In genomic region chr7:148987010-148987750, GRCh38 we compare ENCODE assay signal across 1 cellular context.
A peak's percentile ranks its signal among the peaks of the same experiment; 100 is the strongest.
TF ChIP-seq lines count a peak whose summit lies in the region.

No MANE protein-coding gene starts in this region.

TF ChIP-seq in K562, 482 proteins besides CTCF, POLR2A, EP300 and RAD21 (continued from another document and continues in another):
- TF ChIP-seq ZBTB40 (IDR thresholded peaks at IDR 0.05) (peak; percentile 90), ZBTB40 (CRISPR knock-in tag; IDR thresholded peaks at IDR 0.05) (no peak), RFX5 (IDR thresholded peaks at IDR 0.05; ENCODE audit: low read depth, low read length) (peak; percentile 85; the same call in 1 of the 2 replicates), C11orf30 (IDR thresholded peaks at IDR 0.05; ENCODE audit: low read depth) (peak; percentile 63; the same call in 1 of the 2 replicates), NR4A1 (CRISPR knock-in tag; IDR thresholded peaks at IDR 0.05) (0 out of 2 replicates have a peak, but pooled peaks have one; percentile 42), NR4A1 (tag; IDR thresholded peaks at IDR 0.05) (no peak), ZC3H11A (IDR thresholded peaks at IDR 0.05; ENCODE audit: low read depth, low read length) (no peak; the same call in 1 of the 2 replicates), TBP (optimal IDR thresholded peaks at IDR 0.05; ENCODE audit: low read depth, low read length) (peak; percentile 99), ELF1 (tag; IDR thresholded peaks at IDR 0.05) (peak; percentile 15; the same call in 1 of the 2 replicates), BACH1 (tag; IDR thresholded peaks at IDR 0.05) (peak; percentile 64; the same call in 1 of the 2 replicates), RCOR1 (IDR thresholded peaks at IDR 0.05; ENCODE audit: borderline replicate concordance in 1 of 2, low read depth in 2 of 2, low read length in 2 of 2) (peak in 1 of 2 experiments; percentile 94; a peak in 2 of 4 replicates), TARDBP (IDR thresholded peaks at IDR 0.05) (peak; percentile 48; the same call in 1 of the 2 replicates), ZBTB12 (CRISPR knock-in tag; IDR thresholded peaks at IDR 0.05) (peak; percentile 66), NCOR1 (IDR thresholded peaks at IDR 0.05) (peak; percentile 50; the same call in 1 of the 2 replicates), ELF4 (CRISPR knock-in tag; IDR thresholded peaks at IDR 0.05) (peak; percentile 83), ZKSCAN1 (IDR thresholded peaks at IDR 0.05; ENCODE audit: low read depth, low read length) (peak; percentile 21; the same call in 1 of the 2 replicates), ZSCAN29 (IDR thresholded peaks at IDR 0.05) (peak; percentile 66; the same call in 1 of the 2 replicates), ARID3A (IDR thresholded peaks at IDR 0.05; ENCODE audit: borderline replicate concordance, low read depth, low read length) (peak; percentile 88; the same call in 1 of the 2 replicates), MEIS2 (IDR thresholded peaks at IDR 0.05; ENCODE audit: partially characterized antibody) (no peak), NR3C1 (CRISPR knock-in tag; IDR thresholded peaks at IDR 0.05) (no peak), ZC3H4 (CRISPR knock-in tag; IDR thresholded peaks at IDR 0.05; ENCODE audit: borderline replicate concordance) (no peak), HES1 (IDR thresholded peaks at IDR 0.05; ENCODE audit: low read depth) (peak; percentile 46; the same call in 1 of the 2 replicates), ZBTB2 (IDR thresholded peaks at IDR 0.05) (peak; percentile 86), KLF13 (tag; IDR thresholded peaks at IDR 0.05; ENCODE audit: borderline replicate concordance, low read depth) (0 out of 2 replicates have a peak, but pooled peaks have one; percentile 20), BRD4 (IDR thresholded peaks at IDR 0.05) (peak; percentile 88; the same call in 1 of the 2 replicates), PPARD (CRISPR knock-in tag; IDR thresholded peaks at IDR 0.05) (no peak), ID3 (CRISPR knock-in tag; IDR thresholded peaks at IDR 0.05) (0 out of 2 replicates have a peak, but pooled peaks have one; percentile 2), ID3 (tag; IDR thresholded peaks at IDR 0.05) (no peak), HDAC1 (IDR thresholded peaks at IDR 0.05) (peak; percentile 48 to 80; a peak in 3 of 4 replicates), TAF1 (IDR thresholded peaks at IDR 0.05; ENCODE audit: control insufficient read depth, extremely low read depth, insufficient read depth, low read length, severe bottlenecking) (peak; percentile 23), ZBED1 (IDR thresholded peaks at IDR 0.05) (no peak), SMARCA4 (IDR thresholded peaks at IDR 0.05) (peak; percentile 48; the same call in 1 of the 2 replicates), RFX1 (IDR thresholded peaks at IDR 0.05) (peak; percentile 72), ZNF133 (CRISPR knock-in tag; IDR thresholded peaks at IDR 0.05) (0 out of 2 replicates have a peak, but pooled peaks have one; percentile 56), MYBL2 (IDR thresholded peaks at IDR 0.05; ENCODE audit: low read depth) (no peak), MYBL2 (CRISPR knock-in tag; IDR thresholded peaks at IDR 0.05; ENCODE audit: borderline replicate concordance) (no peak), ZNF57 (CRISPR knock-in tag; IDR thresholded peaks at IDR 0.05) (peak; percentile 77; the same call in 1 of the 2 replicates), ATF3 (IDR thresholded peaks at IDR 0.05) (peak; percentile 99), ATF3 (CRISPR knock-in tag; conservative IDR thresholded peaks at IDR 0.05) (0 out of 2 replicates have a peak, but pooled peaks have one; percentile 41), GMEB1 (CRISPR knock-in tag; IDR thresholded peaks at IDR 0.05) (peak; percentile 15; the same call in 1 of the 2 replicates), BCLAF1 (IDR thresholded peaks at IDR 0.05; ENCODE audit: borderline replicate concordance in 1 of 2, control insufficient read depth in 1 of 2, low read depth in 2 of 2, low read length in 1 of 2) (0 out of 4 replicates have a peak, but pooled peaks of 1 of the 2 experiments have one; percentile 80), SMAD2 (IDR thresholded peaks at IDR 0.05; ENCODE audit: low read depth, low read length) (no peak), ZNF668 (CRISPR knock-in tag; IDR thresholded peaks at IDR 0.05) (0 out of 2 replicates have a peak, but pooled peaks have one; percentile 8)
